29 cellular contexts compared by ENCODE assay signal in genomic region chr2:167128130-167128529, GRCh38.
"Had no signal": no experiment of that assay in that cellular context is flagged by ENCODE, and none has a peak within 500 bp of the region (broad histone marks: within the 10 kb centered on the region; RNA-seq: fewer than 3 reads in every experiment).

No MANE protein-coding gene starts in this region.

- ATAC-seq: stimulated activated effector memory CD8-positive, alpha-beta T cell treated with anti-CD3 and anti-CD28 coated beads, Interleukin-12 subunit alpha, Interleukin-12 subunit beta, amount 100 ng/mL, for 72 hours; stimulated activated memory B cell treated with anti-CD40 and anti-IgM and Interleukin-4, amounts not matched to agents 10 μg/mL and 1 μg/mL and 100 μg/mL, for 72 hours; stimulated activated naive B cell treated with anti-CD40 and anti-IgM and Interleukin-4, amounts not matched to agents 10 μg/mL and 1 μg/mL and 100 μg/mL, for 72 hours; stimulated activated naive CD8-positive, alpha-beta T cell treated with anti-CD3 and anti-CD28 coated beads, Interleukin-15, amount 100 ng/mL, for 72 hours; stimulated activated naive CD8-positive, alpha-beta T cell treated with anti-CD3 and anti-CD28 coated beads, Interleukin-15, Interleukin-2, amounts not matched to agents 100 U/mL and 50 U/mL, for 24 hours; upper lobe of right lung had no signal

- H3K9me3 Mint-ChIP-seq: stimulated activated memory B cell treated with anti-CD40 and anti-IgM and Interleukin-4, amounts not matched to agents 10 μg/mL and 1 μg/mL and 100 μg/mL, for 72 hours; stimulated activated naive B cell treated with anti-CD40 and anti-IgM and Interleukin-4, amounts not matched to agents 10 μg/mL and 1 μg/mL and 100 μg/mL, for 72 hours; stimulated activated naive CD8-positive, alpha-beta T cell treated with anti-CD3 and anti-CD28 coated beads, Interleukin-15, amount 100 ng/mL, for 72 hours; stimulated activated naive CD8-positive, alpha-beta T cell treated with anti-CD3 and anti-CD28 coated beads, Interleukin-15, Interleukin-2, amounts not matched to agents 100 ng/mL and 50 ng/mL, for 24 hours; type B pancreatic cell had no signal

- H3K27me3 ChIP-seq: stomach, suprapubic skin, testis, thyroid gland, tibial artery, tibial nerve, transverse colon, upper lobe of left lung, upper lobe of right lung, uterus, vagina had no signal

- H3K27me3 Mint-ChIP-seq: stimulated activated memory B cell treated with anti-CD40 and anti-IgM and Interleukin-4, amounts not matched to agents 10 μg/mL and 1 μg/mL and 100 μg/mL, for 72 hours; stimulated activated naive B cell treated with anti-CD40 and anti-IgM and Interleukin-4, amounts not matched to agents 10 μg/mL and 1 μg/mL and 100 μg/mL, for 72 hours; stimulated activated naive CD8-positive, alpha-beta T cell treated with anti-CD3 and anti-CD28 coated beads, Interleukin-15, amount 100 ng/mL, for 72 hours; stimulated activated naive CD8-positive, alpha-beta T cell treated with anti-CD3 and anti-CD28 coated beads, Interleukin-15, Interleukin-2, amounts not matched to agents 100 ng/mL and 50 ng/mL, for 24 hours; type B pancreatic cell had no signal

- H3K36me3 Mint-ChIP-seq: stimulated activated effector memory CD8-positive, alpha-beta T cell treated with anti-CD3 and anti-CD28 coated beads, Interleukin-12 subunit alpha, Interleukin-12 subunit beta, amount 100 ng/mL, for 72 hours; stimulated activated memory B cell treated with anti-CD40 and anti-IgM and Interleukin-4, amounts not matched to agents 10 μg/mL and 1 μg/mL and 100 μg/mL, for 72 hours; stimulated activated naive B cell treated with anti-CD40 and anti-IgM and Interleukin-4, amounts not matched to agents 10 μg/mL and 1 μg/mL and 100 μg/mL, for 72 hours; type B pancreatic cell had no signal

- DNase-seq: stimulated activated CD4-positive, alpha-beta T cell treated with anti-CD3 and anti-CD28 coated beads, Interleukin-2, amount 100 ng/mL, for 48 hours; stimulated activated CD4-positive, alpha-beta T cell treated with anti-CD3 and anti-CD28 coated beads, Interleukin-4, amount 100 ng/mL, for 1 hour; stimulated activated CD4-positive, alpha-beta T cell treated with anti-CD3 and anti-CD28 coated beads, Interleukin-4, amount 100 ng/mL, for 24 hours; stimulated activated CD4-positive, alpha-beta T cell treated with anti-CD3 and anti-CD28 coated beads, Interleukin-4, amount 100 ng/mL, for 4 hours; stimulated activated CD8-positive, alpha-beta memory T cell treated with anti-CD3 and anti-CD28 coated beads, Interleukin-4, amount 100 ng/mL, for 48 hours; stimulated activated naive B cell treated with anti-CD40 and anti-IgM and Interleukin-4, amounts not matched to agents 10 μg/mL and 1 μg/mL and 100 μg/mL, for 72 hours; stimulated activated naive CD4-positive, alpha-beta T cell; stimulated activated naive CD4-positive, alpha-beta T cell treated with Interleukin-2 at 50 U/mL for 16 hours; stimulated activated naive CD8-positive, alpha-beta T cell treated with anti-CD3 and anti-CD28 coated beads, Interleukin-15, amount 100 ng/mL, for 72 hours; stimulated activated naive CD8-positive, alpha-beta T cell treated with anti-CD3 and anti-CD28 coated beads, Interleukin-15, Interleukin-2, amounts not matched to agents 100 U/mL and 50 U/mL, for 24 hours; stomach; substantia nigra; testis; thyroid gland; tibial artery; transverse colon; trophoblast cell; upper lobe of left lung; upper lobe of right lung; uterus had no signal

- H3K27ac ChIP-seq: stomach, suprapubic skin, testis, thoracic aorta, thyroid gland, tibial artery, tibial nerve, transverse colon, upper lobe of left lung, upper lobe of right lung, uterus, vagina had no signal

- H3K4me3 Mint-ChIP-seq: stimulated activated effector memory CD8-positive, alpha-beta T cell treated with anti-CD3 and anti-CD28 coated beads, Interleukin-12 subunit alpha, Interleukin-12 subunit beta, amount 100 ng/mL, for 72 hours; stimulated activated memory B cell treated with anti-CD40 and anti-IgM and Interleukin-4, amounts not matched to agents 10 μg/mL and 1 μg/mL and 100 μg/mL, for 72 hours; stimulated activated naive B cell treated with anti-CD40 and anti-IgM and Interleukin-4, amounts not matched to agents 10 μg/mL and 1 μg/mL and 100 μg/mL, for 72 hours; stimulated activated naive CD8-positive, alpha-beta T cell treated with anti-CD3 and anti-CD28 coated beads, Interleukin-15, amount 100 ng/mL, for 72 hours; stimulated activated naive CD8-positive, alpha-beta T cell treated with anti-CD3 and anti-CD28 coated beads, Interleukin-15, Interleukin-2, amounts not matched to agents 100 ng/mL and 50 ng/mL, for 24 hours; type B pancreatic cell had no signal

- FAIRE-seq: urothelium cell line had no signal

- H3K27ac Mint-ChIP-seq: stimulated activated effector memory CD8-positive, alpha-beta T cell treated with anti-CD3 and anti-CD28 coated beads, Interleukin-12 subunit alpha, Interleukin-12 subunit beta, amount 100 ng/mL, for 72 hours; stimulated activated memory B cell treated with anti-CD40 and anti-IgM and Interleukin-4, amounts not matched to agents 10 μg/mL and 1 μg/mL and 100 μg/mL, for 72 hours; stimulated activated naive B cell treated with anti-CD40 and anti-IgM and Interleukin-4, amounts not matched to agents 10 μg/mL and 1 μg/mL and 100 μg/mL, for 72 hours; stimulated activated naive CD8-positive, alpha-beta T cell treated with anti-CD3 and anti-CD28 coated beads, Interleukin-15, Interleukin-2, amounts not matched to agents 100 ng/mL and 50 ng/mL, for 24 hours; type B pancreatic cell had no signal

- H3K4me1 ChIP-seq: stomach, suprapubic skin, testis, thyroid gland, tibial artery, tibial nerve, transverse colon, upper lobe of left lung, upper lobe of right lung, uterus, vagina had no signal

- H3K36me3 ChIP-seq: stomach, suprapubic skin, thoracic aorta, thyroid gland, tibial artery, tibial nerve, transverse colon, upper lobe of left lung, upper lobe of right lung, uterus, vagina had no signal

- H3K4me3 ChIP-seq: stomach, suprapubic skin, testis, thoracic aorta, thyroid gland, tibial artery, tibial nerve, transverse colon, upper lobe of left lung, upper lobe of right lung, uterus, vagina had no signal

- H3K4me1 Mint-ChIP-seq: stimulated activated effector memory CD8-positive, alpha-beta T cell treated with anti-CD3 and anti-CD28 coated beads, Interleukin-12 subunit alpha, Interleukin-12 subunit beta, amount 100 ng/mL, for 72 hours; stimulated activated memory B cell treated with anti-CD40 and anti-IgM and Interleukin-4, amounts not matched to agents 10 μg/mL and 1 μg/mL and 100 μg/mL, for 72 hours; stimulated activated naive B cell treated with anti-CD40 and anti-IgM and Interleukin-4, amounts not matched to agents 10 μg/mL and 1 μg/mL and 100 μg/mL, for 72 hours; stimulated activated naive CD8-positive, alpha-beta T cell treated with anti-CD3 and anti-CD28 coated beads, Interleukin-15, amount 100 ng/mL, for 72 hours had no signal

- H3K9me3 ChIP-seq: stomach, suprapubic skin, testis, thoracic aorta, thyroid gland, tibial artery, tibial nerve, transverse colon, upper lobe of left lung, upper lobe of right lung, uterus, vagina had no signal
